ENCODE assay signal across 9 cellular contexts in genomic region chr11:18393581-18394299, GRCh38. TPM values are rescaled to one million over a fixed set of nuclear protein-coding genes. Genes with fewer than 3 reads are reported as not detected.
DNase-seq lines count a peak whose midpoint lies in the region; TF ChIP-seq lines count a peak whose summit lies in the region.
"Had no signal": no experiment of that assay in that cellular context is flagged by ENCODE, and none has a peak within 500 bp of the region (broad histone marks: within the 10 kb centered on the region; RNA-seq: fewer than 3 reads in every experiment).

No MANE protein-coding gene starts in this region.

- peaks cover 6% of the 10 kb centered on the region for H3K27me3 Mint-ChIP-seq in neural progenitor cell (ENCODE audit: insufficient read depth, low read depth)

- peak; percentile 51 for DNase-seq in NCI-H2029 (lab: John Stamatoyannopoulos, UW)
- no peak for DNase-seq in NCI-H2029 treated with DMSO at 0.1 percent for 48 hours (lab: John Stamatoyannopoulos, UW)
- DNase-seq in OCI-M1 (lab: John Stamatoyannopoulos, UW) = peak; percentile 78
- DNase-seq in dorsolateral prefrontal cortex = no peak
- DNase-seq in neural progenitor cell (ENCODE audit: low spot score) = no peak
- DNase-seq in foreskin melanocyte = no peak
- DNase-seq in GM19238 (ENCODE audit: insufficient read length, low spot score) = no peak
- DNase-seq in SIG-M5 (lab: John Stamatoyannopoulos, UW) = no peak

- H3K27me3 ChIP-seq in dorsolateral prefrontal cortex (no peaks in the 10 kb centered on the region), neural progenitor cell (peaks cover 16% of the 10 kb centered on the region)

- no peak overlapping the region for H3K27ac Mint-ChIP-seq in neural progenitor cell

- H3F3A ChIP-seq in neural progenitor cell (ENCODE audit: low read depth) = peaks cover 26% of the 10 kb centered on the region

- peak overlapping the region in 58 of 59 donors; percentile 19 to 98 (median 92) for H3K27ac ChIP-seq in dorsolateral prefrontal cortex
- H3K27ac ChIP-seq in neural progenitor cell = no peak overlapping the region

- peaks cover 7% of the 10 kb centered on the region for H3K4me1 ChIP-seq in neural progenitor cell

- H3K9me3 ChIP-seq in neural progenitor cell (ENCODE audit: low read depth) = no peaks in the 10 kb centered on the region

- H3K4me3 ChIP-seq in dorsolateral prefrontal cortex (peak overlapping the region; percentile 65 to 97 (median 87)), neural progenitor cell (peak overlapping the region; percentile 68)

- intact Hi-C loops in dorsolateral prefrontal cortex (cut with DNase I) = loop anchor here (2.0 to 10.0 kb wide), 4 partner anchors 71 to 241 kb away; partner anchors contain the start of genes GTF2H1 (in 1 of the 2), HPS5 (in 1 of the 2), SPTY2D1 (in 1 of the 2) and TSG101 (in 1 of the 2)

- peak overlapping the region; percentile 7 for H2AFZ ChIP-seq in neural progenitor cell (replicated peaks)

- H3K9ac ChIP-seq in neural progenitor cell = no peak overlapping the region

- peaks cover 38% of the 10 kb centered on the region for H4K20me1 ChIP-seq in neural progenitor cell (ENCODE audit: low read depth)

- peaks cover 47% of the 10 kb centered on the region for H3K79me2 ChIP-seq in neural progenitor cell (ENCODE audit: low read depth)

- peaks cover 12% of the 10 kb centered on the region for H3K36me3 ChIP-seq in neural progenitor cell

- H3K36me3 Mint-ChIP-seq in neural progenitor cell = peaks cover 8% of the 10 kb centered on the region

- peak overlapping the region; percentile 79 for H3K4me2 ChIP-seq in neural progenitor cell

- no peak for TF ChIP-seq CTCF in dorsolateral prefrontal cortex (IDR thresholded peaks at IDR 0.05 in 54 of 56, conservative IDR thresholded peaks at IDR 0.05 in 2 of 56; ENCODE audit: low read depth in 1 of 56, partially characterized antibody in 56 of 56)
- no peak for TF ChIP-seq CTCF in neural progenitor cell (IDR thresholded peaks at IDR 0.05)

- no peaks in the 10 kb centered on the region for H3K9me3 Mint-ChIP-seq in neural progenitor cell

- H3K4me1 Mint-ChIP-seq in neural progenitor cell = peaks cover 30% of the 10 kb centered on the region

- H3K4me3 Mint-ChIP-seq in neural progenitor cell = peak overlapping the region; percentile 92

RNA-seq across cellular contexts. Expression of gene LDHA, which starts 0.6 kb away (rescaled TPM):
- total RNA-seq in dorsolateral prefrontal cortex (100 to 1,000 TPM; 113 to 482 (median 237) TPM), neural progenitor cell (ENCODE audit: low replicate concordance) (781 and 977 TPM in 2 replicates)

RNA-seq across cellular contexts. Expression of gene LDHC, which starts 18.4 kb away (rescaled TPM):
- total RNA-seq in dorsolateral prefrontal cortex = 1 to 10 TPM in 10 of 120 experiments, under 1 TPM in 15, not detected in 95; 0.28 to 4.0 (median 0.88) TPM
- 1.7 and 2.2 TPM in 2 replicates for total RNA-seq in neural progenitor cell (ENCODE audit: low replicate concordance)
- total RNA-seq: activated CD8-positive, alpha-beta memory T cell treated with anti-CD3 and anti-CD28 coated beads for 36 hours had no signal

Comparison
In these comparisons a context has a peak if more than half of its experiments do, and no peak if none do; other contexts are left out.
1. DNase-seq: peak in NCI-H2029 (single experiment) and OCI-M1 (single experiment); none in NCI-H2029 treated with DMSO at 0.1 percent for 48 hours (single experiment), dorsolateral prefrontal cortex (0 of 10), neural progenitor cell (single experiment), foreskin melanocyte (single experiment), GM19238 (single experiment) and SIG-M5 (single experiment).